Comparison of ENCODE assay signal across 8 cellular contexts in the genomic region with DNA sequence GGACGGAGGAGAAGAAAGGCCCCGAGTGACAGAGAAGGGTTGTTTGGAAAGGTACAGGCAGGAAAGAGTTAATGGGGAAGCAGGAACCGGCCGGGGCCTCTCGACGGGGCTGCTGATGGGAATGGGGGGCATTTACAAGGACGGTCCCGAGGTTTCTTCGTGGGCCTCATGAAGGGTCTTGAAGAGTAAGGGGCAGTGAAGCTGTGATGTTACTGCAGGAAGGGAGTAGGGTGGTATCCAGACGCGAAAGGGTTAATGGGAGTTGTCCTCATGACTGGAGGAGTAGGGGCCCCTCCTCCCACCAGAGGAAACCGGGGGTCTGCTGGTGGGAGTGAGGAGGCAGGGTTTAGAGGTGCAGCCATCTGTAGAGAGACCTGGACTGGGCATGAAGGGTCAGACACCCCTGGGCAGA. TPM values are rescaled to one million over a fixed set of nuclear protein-coding genes. Genes with fewer than 3 reads are reported as not detected.
DNase-seq lines count a peak whose midpoint lies in the region; ATAC-seq and TF ChIP-seq lines count a peak whose summit lies in the region.

No MANE protein-coding gene starts in this region.

- peak overlapping the region; percentile 96 for H3K18ac ChIP-seq in neuronal stem cell (ENCODE audit: low read length)

- H3K27ac Mint-ChIP-seq in CD4-positive, alpha-beta T cell, result peak overlapping the region; percentile 88

- peak overlapping the region; percentile 62 for H2BK120ac ChIP-seq in neuronal stem cell (ENCODE audit: low read depth, low read length)

- H3K79me1 ChIP-seq in neuronal stem cell (ENCODE audit: low read depth, low read length), result peaks cover 6% of the 10 kb centered on the region

- DNase-seq in CD4-positive, alpha-beta T cell, result no peak
- DNase-seq in PC-9 (no peak), neuronal stem cell (ENCODE audit: low spot score) (no peak), NCI-H1694 (lab: John Stamatoyannopoulos, UW) (no peak)

- BruUV-seq in PC-9 (replicated peaks; lab: Mats Ljungman, UMichigan), result no TSS peak

- no peak overlapping the region for H2BK12ac ChIP-seq in neuronal stem cell (ENCODE audit: low read length)

- no peaks in the 10 kb centered on the region for H3K9me2 ChIP-seq in PC-9 (ENCODE audit: insufficient read depth)

- intact Hi-C loops in CD4-positive, alpha-beta T cell (cut with DNase I, micrococcal nuclease), result loop anchor here (2.0 to 10.0 kb wide), 4 partner anchors 57 to 391 kb away; a partner anchor contains a TSS
- intact Hi-C loops in PC-9 (cut with micrococcal nuclease; ENCODE audit: unreplicated experiment), result loop anchor here (2.0 to 10.0 kb wide), 4 partner anchors 41 to 379 kb away; a partner anchor contains a TSS

- CTCF ChIA-PET in CD4-positive, alpha-beta T cell (lab: Charles Lee), result interaction anchor here (1.4 kb wide), 1 partner anchor 74 kb away, joined by 3 read pairs; no protein-coding TSS in a partner anchor
- CTCF ChIA-PET in PC-9 (lab: Charles Lee), result no interaction called here

- H3K4me1 ChIP-seq in PC-9 (replicated peaks; ENCODE audit: insufficient read depth) (peaks cover 24% of the 10 kb centered on the region), esophagus (ENCODE audit: control insufficient read depth in 2 of 2, insufficient read depth in 2 of 2, low read length in 1 of 2) (peaks cover 8 to 16% of the 10 kb centered on the region in 2 donors), neuronal stem cell (ENCODE audit: control insufficient read depth in 2 of 2, insufficient read depth in 1 of 2, low read depth in 1 of 2, low read length in 2 of 2) (peaks cover 8 to 10% of the 10 kb centered on the region in 2 donors)

- peaks cover 55% of the 10 kb centered on the region for H3F3A ChIP-seq in PC-9 (ENCODE audit: insufficient read depth, low read depth)

- no peaks in the 10 kb centered on the region for H3K27me3 ChIP-seq in CD4-positive, alpha-beta T cell (ENCODE audit: control insufficient read depth, insufficient read depth, low read length)
- H3K27me3 ChIP-seq in PC-9 (ENCODE audit: insufficient read depth, low read depth) (no peaks in the 10 kb centered on the region), esophagus (ENCODE audit: control insufficient read depth in 1 of 2, insufficient read depth in 2 of 2, low read length in 2 of 2) (no peaks in the 10 kb centered on the region), neuronal stem cell (ENCODE audit: control insufficient read depth in 3 of 3, insufficient read depth in 3 of 3, low read depth in 1 of 3, low read length in 3 of 3) (peaks cover 0 to 7% (median 0%) of the 10 kb centered on the region in 3 experiments)

- peak overlapping the region; percentile 98 for H3K9ac ChIP-seq in neuronal stem cell (ENCODE audit: low read depth, low read length, poor library complexity)

- H3K14ac ChIP-seq in neuronal stem cell (ENCODE audit: low read length), result peak overlapping the region; percentile 10

- H3K79me2 ChIP-seq in PC-9 (ENCODE audit: low read depth), result peaks cover 6% of the 10 kb centered on the region; the same call in 1 of the 2 replicates

- H3K27ac ChIP-seq in CD4-positive, alpha-beta T cell (ENCODE audit: low read depth, low read length), result peak overlapping the region; percentile 68
- H3K27ac ChIP-seq in PC-9, result no peak overlapping the region
- H3K27ac ChIP-seq in esophagus (ENCODE audit: low read depth in 2 of 2, low read length in 1 of 2), result peak overlapping the region; percentile 65 to 77
- H3K27ac ChIP-seq in neuronal stem cell (replicated peaks; ENCODE audit: low read length), result no peak overlapping the region

- H3K4ac ChIP-seq in neuronal stem cell (ENCODE audit: low read length), result peak overlapping the region; percentile 29

- H3K36me3 ChIP-seq in PC-9 (ENCODE audit: low read depth) (no peaks in the 10 kb centered on the region), esophagus (ENCODE audit: control insufficient read depth in 2 of 2, insufficient read depth in 2 of 2, low read length in 1 of 2) (peaks cover 2 to 9% of the 10 kb centered on the region in 2 donors), neuronal stem cell (replicated peaks in 1 of 2; ENCODE audit: control insufficient read depth in 2 of 2, insufficient read depth in 2 of 2, low read length in 2 of 2) (peaks cover 0 to 5% of the 10 kb centered on the region in 2 donors)

- 1% methylated on average over 12 of the region's 12 CpGs for WGBS in esophagus, 2 donors
- no CpG with 5 or more reads among the region's 12 CpGs for WGBS in neuronal stem cell (ENCODE audit: extremely low coverage in 2 of 2, insufficient read length in 2 of 2, insufficient replicate concordance in 1 of 2), 2 donors

- H2AFZ ChIP-seq in PC-9 (peak overlapping the region; percentile 95), neuronal stem cell (ENCODE audit: low read length) (peak overlapping the region; percentile 96)

- H4K91ac ChIP-seq in neuronal stem cell (ENCODE audit: low read depth, low read length, poor library complexity), result no peak overlapping the region

- H3K4me2 ChIP-seq in PC-9 (peak overlapping the region; percentile 94), neuronal stem cell (ENCODE audit: insufficient read depth, low read length, poor library complexity, severe bottlenecking) (peak overlapping the region; percentile 74)

- no peaks in the 10 kb centered on the region for H3K9me3 ChIP-seq in CD4-positive, alpha-beta T cell (ENCODE audit: control insufficient read depth, low read length)
- H3K9me3 ChIP-seq in PC-9 (ENCODE audit: insufficient read depth, low read depth), result no peaks in the 10 kb centered on the region
- no peaks in the 10 kb centered on the region for H3K9me3 ChIP-seq in esophagus (ENCODE audit: control insufficient read depth in 2 of 2, insufficient read depth in 1 of 2, low read depth in 1 of 2, low read length in 1 of 2)
- H3K9me3 ChIP-seq in neuronal stem cell (replicated peaks in 1 of 2; ENCODE audit: control insufficient read depth in 2 of 2, insufficient read depth in 1 of 2, low read depth in 1 of 2, low read length in 2 of 2), result no peaks in the 10 kb centered on the region

- H2BK15ac ChIP-seq in neuronal stem cell (ENCODE audit: low read length), result peak overlapping the region; percentile 87

- H3K36me3 Mint-ChIP-seq in CD4-positive, alpha-beta T cell (ENCODE audit: low read depth), result peaks cover 36% of the 10 kb centered on the region

- POLR2A ChIA-PET in CD4-positive, alpha-beta T cell (lab: Charles Lee), result interaction anchor here (1.3 kb wide), 1 partner anchor 26 kb away, joined by 3 read pairs; no protein-coding TSS in a partner anchor
- POLR2A ChIA-PET in PC-9 (lab: Charles Lee; ENCODE audit: unreplicated experiment), result no interaction called here

- peak overlapping the region; percentile 0 for H2BK5ac ChIP-seq in neuronal stem cell (ENCODE audit: low read length)

- H3K9me3 Mint-ChIP-seq in CD4-positive, alpha-beta T cell, result no peaks in the 10 kb centered on the region

- H2AK5ac ChIP-seq in neuronal stem cell (ENCODE audit: low read depth, low read length), result peak overlapping the region; percentile 81

- no peak overlapping the region for H4K8ac ChIP-seq in neuronal stem cell (ENCODE audit: low read depth, low read length)

- peak overlapping the region; percentile 88 for H3K4me3 ChIP-seq in PC-9
- peak overlapping the region; percentile 81 to 83 for H3K4me3 ChIP-seq in esophagus (ENCODE audit: low read depth in 1 of 2, low read length in 2 of 2)
- H3K4me3 ChIP-seq in neuronal stem cell (ENCODE audit: low read length in 2 of 2), result peak overlapping the region; percentile 81 to 86

- H3K4me3 Mint-ChIP-seq in CD4-positive, alpha-beta T cell, result peak overlapping the region; percentile 96

- H3K23ac ChIP-seq in neuronal stem cell (ENCODE audit: low read depth, low read length, poor library complexity), result peak overlapping the region; percentile 56

- no peak for ATAC-seq in CD4-positive, alpha-beta T cell (ENCODE audit: poor library complexity)
- ATAC-seq in GM21423 (IDR thresholded peaks at IDR 0.05; ENCODE audit: unreplicated experiment) (no peak), HG03196 (IDR thresholded peaks at IDR 0.05; ENCODE audit: unreplicated experiment) (no peak), HG03159 (IDR thresholded peaks at IDR 0.05; ENCODE audit: unreplicated experiment) (no peak)

- TF ChIP-seq CTCF in CD4-positive, alpha-beta T cell (IDR thresholded peaks at IDR 0.05), result no peak
- no peak for TF ChIP-seq CTCF in PC-9 (conservative IDR thresholded peaks at IDR 0.05)

- no peaks in the 10 kb centered on the region for H3K27me3 Mint-ChIP-seq in CD4-positive, alpha-beta T cell

- H3K4me1 Mint-ChIP-seq in CD4-positive, alpha-beta T cell (ENCODE audit: low read depth), result peaks cover 40% of the 10 kb centered on the region

- peaks cover 7% of the 10 kb centered on the region for H4K20me1 ChIP-seq in PC-9 (ENCODE audit: insufficient read depth)

RNA-seq across cellular contexts. Expression of a gene that starts 0.5 kb away (rescaled TPM):
- total RNA-seq in CD4-positive, alpha-beta T cell, result 10 to 100 TPM in 1 of 2 experiments, 1 to 10 TPM in 1; 8.7 to 10.1 TPM
- total RNA-seq in PC-9 (2021), result 38.6 and 58.7 TPM in 2 replicates
- 10 to 100 TPM; 12.1 to 13.5 TPM for polyA plus RNA-seq in esophagus
- polyA plus RNA-seq in neuronal stem cell (2013, experiment 1 of 2), result 40.5 TPM
- 39.2 TPM for polyA plus RNA-seq in neuronal stem cell (2013, experiment 2 of 2)

RNA-seq across cellular contexts. Expression of a gene that starts 34.3 kb away (rescaled TPM):
- total RNA-seq in CD4-positive, alpha-beta T cell, result under 1 TPM; 0.33 to 0.53 TPM
- total RNA-seq in PC-9 (2021), result 0.17 and 0.73 TPM in 2 replicates
- polyA plus RNA-seq in esophagus, result under 1 TPM; 0.37 to 0.44 TPM
- polyA plus RNA-seq in neuronal stem cell (2013, experiment 1 of 2), result 31.6 TPM
- polyA plus RNA-seq in neuronal stem cell (2013, experiment 2 of 2), result 33.4 TPM

RNA-seq across cellular contexts. Expression of a gene that starts 39.7 kb away (rescaled TPM):
- 1 to 10 TPM; 2.3 to 2.4 TPM for total RNA-seq in CD4-positive, alpha-beta T cell
- 291 and 327 TPM in 2 replicates for total RNA-seq in PC-9 (2021)
- 10 to 100 TPM; 38.3 to 41.8 TPM for polyA plus RNA-seq in esophagus
- 8.3 TPM for polyA plus RNA-seq in neuronal stem cell (2013, experiment 1 of 2)
- polyA plus RNA-seq in neuronal stem cell (2013, experiment 2 of 2), result 6.8 TPM

RNA-seq across cellular contexts. Expression of a gene that starts 54.8 kb away (rescaled TPM):
- total RNA-seq in CD4-positive, alpha-beta T cell, result 10 to 100 TPM; 53.4 to 55.7 TPM
- total RNA-seq in PC-9 (2021), result 34.0 and 35.8 TPM in 2 replicates
- polyA plus RNA-seq in esophagus, result 10 to 100 TPM; 15.4 to 31.3 TPM
- polyA plus RNA-seq in neuronal stem cell (2013, experiment 1 of 2), result 19.8 TPM
- 19.4 TPM for polyA plus RNA-seq in neuronal stem cell (2013, experiment 2 of 2)

Comparison
In these comparisons a context has a peak if more than half of its experiments do, and no peak if none do; other contexts are left out.
1. H3K27ac ChIP-seq: peak in CD4-positive, alpha-beta T cell (single experiment) and esophagus (2 of 2); none in PC-9 (single experiment) and neuronal stem cell (single experiment).
2. RNA of a gene that starts 39.7 kb away (total RNA-seq): 291 to 327 TPM in PC-9; 2.3 to 2.4 TPM in CD4-positive, alpha-beta T cell; every median in the first group is over 10 times any median in the second.
3. Peak in every context shown above with its lines, with median percentiles within 50 percentile points of each other: H3K4me3 ChIP-seq.